Comparison of ENCODE assay signal across 8 cellular contexts in genomic region chr13:79482271-79482970, GRCh38. TPM values are rescaled to one million over a fixed set of nuclear protein-coding genes. Genes with fewer than 3 reads are reported as not detected.
A peak's percentile ranks its signal among the peaks of the same experiment; 100 is the strongest.
DNase-seq lines count a peak whose midpoint lies in the region; ATAC-seq and TF ChIP-seq lines count a peak whose summit lies in the region.

No MANE protein-coding gene starts in this region.

- H3K79me2 ChIP-seq in PC-9 (ENCODE audit: low read depth) (peaks cover 55% of the 10 kb centered on the region), osteoblast (ENCODE audit: insufficient read depth, low read length) (peaks cover 57% of the 10 kb centered on the region)

- H3K4me3 ChIP-seq in PC-9 = peak overlapping the region; percentile 91
- peak overlapping the region; percentile 81 for H3K4me3 ChIP-seq in osteoblast (ENCODE audit: insufficient read depth, low read length)
- peak overlapping the region in 1 of 4 donors; percentile 20 for H3K4me3 ChIP-seq in adrenal gland

- no peak for TF ChIP-seq CTCF in PC-9 (conservative IDR thresholded peaks at IDR 0.05)
- no peak for TF ChIP-seq CTCF in endothelial cell (IDR thresholded peaks at IDR 0.05; ENCODE audit: unreplicated experiment)
- TF ChIP-seq CTCF in osteoblast (IDR thresholded peaks at IDR 0.05; ENCODE audit: extremely low read depth, low read depth, low read length) = no peak
- TF ChIP-seq CTCF in adrenal gland (IDR thresholded peaks at IDR 0.05) = no peak

- peak overlapping the region; percentile 99 for H3K4me3 Mint-ChIP-seq in endothelial cell (ENCODE audit: unreplicated experiment)

- H2AFZ ChIP-seq in PC-9 (0 out of 2 replicates have a peak overlapping the region, but pooled peaks have one; percentile 84), osteoblast (ENCODE audit: low read length) (no peak overlapping the region)

- peaks cover 18% of the 10 kb centered on the region for H3K4me1 Mint-ChIP-seq in endothelial cell (ENCODE audit: unreplicated experiment)

- DNase-seq in PC-9 (no peak), endothelial cell (ENCODE audit: low spot score) (no peak), osteoblast (ENCODE audit: insufficient read length, low spot score, missing footprints) (no peak), DMS114 treated with DMSO at 0.1 percent for 48 hours (lab: John Stamatoyannopoulos, UW; ENCODE audit: unreplicated experiment) (no peak), NCI-H1092 treated with DMSO at 0.1 percent for 48 hours (lab: John Stamatoyannopoulos, UW) (no peak), adrenal gland (no peak)

- H3K9me3 Mint-ChIP-seq in endothelial cell (ENCODE audit: unreplicated experiment) = no peaks in the 10 kb centered on the region

- H3K9me3 ChIP-seq in ES-I3 (ENCODE audit: control insufficient read depth, insufficient read depth, low read length) (no peaks in the 10 kb centered on the region), PC-9 (ENCODE audit: insufficient read depth, low read depth) (no peaks in the 10 kb centered on the region), osteoblast (ENCODE audit: low read depth, low read length) (no peaks in the 10 kb centered on the region), adrenal gland (replicated peaks in 1 of 3) (no peaks in the 10 kb centered on the region)

- peak overlapping the region; percentile 98; the same call in 1 of the 2 replicates for H3K9ac ChIP-seq in ES-I3 (ENCODE audit: low read depth, low read length)

- POLR2A ChIA-PET in PC-9 (lab: Charles Lee; ENCODE audit: unreplicated experiment) = interaction anchor here (0.6 kb wide), 1 partner anchor 677 kb away, joined by 4 read pairs; no protein-coding TSS in a partner anchor

- CTCF ChIA-PET in PC-9 (lab: Charles Lee) = interaction anchor here (0.6 kb wide), 1 partner anchor 66 kb away, joined by 3 read pairs; no protein-coding TSS in a partner anchor

- H4K20me1 ChIP-seq in PC-9 (ENCODE audit: insufficient read depth) (peaks cover 4% of the 10 kb centered on the region; the same call in 1 of the 2 replicates), osteoblast (ENCODE audit: insufficient read depth, low read length) (peaks cover 6% of the 10 kb centered on the region)

- H3K27me3 ChIP-seq in PC-9 (ENCODE audit: insufficient read depth, low read depth) = no peaks in the 10 kb centered on the region
- peaks cover 5% of the 10 kb centered on the region for H3K27me3 ChIP-seq in osteoblast (ENCODE audit: insufficient read depth, low read length)
- H3K27me3 ChIP-seq in adrenal gland = no peaks in the 10 kb centered on the region

- no peak for ATAC-seq in GM21786 (IDR thresholded peaks at IDR 0.05; ENCODE audit: unreplicated experiment)

- BruUV-seq in PC-9 (replicated peaks; lab: Mats Ljungman, UMichigan) = no TSS peak

- peaks cover 4% of the 10 kb centered on the region for H3K36me3 Mint-ChIP-seq in endothelial cell (ENCODE audit: low read depth, unreplicated experiment)

- H3F3A ChIP-seq in PC-9 (ENCODE audit: insufficient read depth, low read depth) = peaks cover 38% of the 10 kb centered on the region

- 0 out of 2 replicates have a peak, but pooled peaks cover 7% of the 10 kb centered on the region for H3K4me1 ChIP-seq in ES-I3 (ENCODE audit: insufficient read depth, low read length)
- H3K4me1 ChIP-seq in PC-9 (replicated peaks; ENCODE audit: insufficient read depth) = peaks cover 55% of the 10 kb centered on the region
- H3K4me1 ChIP-seq in osteoblast (ENCODE audit: insufficient read depth, low read length) = peaks cover 44% of the 10 kb centered on the region
- peaks cover 5 to 26% of the 10 kb centered on the region in 2 donors for H3K4me1 ChIP-seq in adrenal gland (replicated peaks in 1 of 2)

- H3K4me2 ChIP-seq in PC-9 (peak overlapping the region; percentile 81), osteoblast (ENCODE audit: insufficient read depth, low read length) (peak overlapping the region; percentile 84)

- H3K27me3 Mint-ChIP-seq in endothelial cell (ENCODE audit: unreplicated experiment) = peaks cover 9% of the 10 kb centered on the region

- intact Hi-C loops in PC-9 (cut with micrococcal nuclease; ENCODE audit: unreplicated experiment) (loop anchor here (5.0 kb wide), 2 partner anchors 60 to 75 kb away; partner anchors contain the start of gene RBM26), adrenal gland (cut with DNase I) (loop anchor here in 1 of 2 donors (10.0 kb wide), 1 partner anchor 58 kb away; no protein-coding TSS in a partner anchor)

- H3K9me2 ChIP-seq in PC-9 (ENCODE audit: insufficient read depth) = no peaks in the 10 kb centered on the region

- TF ChIP-seq POLR2A in adrenal gland (IDR thresholded peaks at IDR 0.05) = no peak

- H3K27ac Mint-ChIP-seq in endothelial cell (ENCODE audit: unreplicated experiment) = peak overlapping the region; percentile 98

- peak overlapping the region; percentile 81 for H3K27ac ChIP-seq in PC-9
- H3K27ac ChIP-seq in osteoblast (ENCODE audit: low read depth, low read length) = peak overlapping the region; percentile 92
- H3K27ac ChIP-seq in adrenal gland = no peak overlapping the region

- WGBS in adrenal gland, 4 donors = 72 to 75% (median 73%) methylated on average over 3 of the region's 3 CpGs

- H3K36me3 ChIP-seq in ES-I3 (ENCODE audit: insufficient read depth, low read length) = no peaks in the 10 kb centered on the region
- H3K36me3 ChIP-seq in PC-9 (ENCODE audit: low read depth) = peaks cover 5% of the 10 kb centered on the region; the same call in 1 of the 2 replicates
- peaks cover 8% of the 10 kb centered on the region for H3K36me3 ChIP-seq in osteoblast (ENCODE audit: insufficient read depth, low read length)
- no peaks in the 10 kb centered on the region for H3K36me3 ChIP-seq in adrenal gland (replicated peaks in 1 of 2)

RNA-seq across cellular contexts. Expression of gene NDFIP2, which starts 1.5 kb away (rescaled TPM):
- total RNA-seq in PC-9 (2021) (47.9 and 48.4 TPM in 2 replicates), endothelial cell (ENCODE audit: unreplicated experiment) (30.4 TPM), osteoblast (47.1 and 56.5 TPM in 2 replicates), adrenal gland (10 to 100 TPM; 16.4 to 52.2 (median 38.9) TPM)
- 10 to 100 TPM in 1 of 3 donors, 1 to 10 TPM in 2; 5.2 to 50.7 (median 9.3) TPM for polyA plus RNA-seq in adrenal gland

Comparison
In these comparisons a context has a peak if more than half of its experiments do, and no peak if none do; other contexts are left out.
1. H3K27ac ChIP-seq: peak in PC-9 (single experiment) and osteoblast (single experiment); none in adrenal gland (0 of 5).